In the genomic region with DNA sequence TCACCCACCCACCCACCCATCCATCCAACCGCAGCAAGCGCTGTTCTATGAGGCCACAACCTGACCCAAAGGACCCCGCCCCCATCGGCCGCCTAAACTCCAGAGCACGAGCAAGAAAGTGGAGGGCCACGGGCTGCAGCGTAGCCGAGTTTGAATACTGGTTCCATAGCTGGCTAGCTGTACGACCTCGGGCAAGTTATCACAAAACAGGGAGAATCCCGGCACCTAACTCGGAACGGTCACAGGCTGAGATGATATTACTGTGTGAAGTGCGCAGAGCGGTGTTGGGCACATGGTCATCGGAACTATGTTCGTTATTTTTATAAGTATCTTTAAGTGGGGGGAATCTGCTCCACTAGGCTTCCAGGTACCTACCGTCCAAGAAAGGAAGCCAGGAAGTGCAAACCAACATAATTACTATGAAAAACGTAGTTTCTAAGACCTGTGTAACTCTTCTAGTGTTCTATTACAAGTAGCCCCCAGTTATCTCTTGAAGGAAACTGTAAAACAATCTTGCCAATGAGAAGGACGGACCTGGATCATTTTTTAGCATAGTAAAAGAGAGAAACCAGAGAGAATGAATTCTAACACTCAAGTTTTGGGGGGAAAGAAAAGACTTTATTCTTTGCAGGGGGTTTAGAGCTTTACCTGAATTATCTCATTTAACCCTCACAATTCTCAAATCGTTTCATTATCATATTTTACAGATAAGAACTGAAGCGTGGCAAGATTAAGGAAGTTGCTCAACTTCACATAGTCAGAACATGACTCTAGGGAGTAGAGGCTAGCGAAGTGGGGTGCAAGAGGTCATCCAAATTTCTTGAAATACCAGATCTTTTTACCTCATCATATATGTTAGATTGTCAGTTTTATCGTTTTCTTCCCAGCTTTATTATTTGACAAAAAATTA, we compare ENCODE assay signal across 8 cellular contexts. TPM values are rescaled to one million over a fixed set of nuclear protein-coding genes. Genes with fewer than 3 reads are reported as not detected.
A peak's percentile ranks its signal among the peaks of the same experiment; 100 is the strongest.
DNase-seq lines count a peak whose midpoint lies in the region; ATAC-seq and TF ChIP-seq lines count a peak whose summit lies in the region.

No MANE protein-coding gene starts in this region.

- peak; percentile 14 for ATAC-seq in HG02973 (IDR thresholded peaks at IDR 0.05; ENCODE audit: unreplicated experiment)

- no peaks in the 10 kb centered on the region for H3K9me3 ChIP-seq in vagina

- H3K4me3 Mint-ChIP-seq in activated naive CD4-positive, alpha-beta T cell treated with anti-CD3 and anti-CD28 coated beads, Interleukin-2, amount 10 ng/mL, durations not matched to agents 7 days and 5 days: peak overlapping the region; percentile 99
- H3K4me3 Mint-ChIP-seq in mesothelial cell of epicardium: peak overlapping the region; percentile 97

- intact Hi-C loops in dorsolateral prefrontal cortex (cut with DNase I): loop anchor here (5.0 kb wide), 1 partner anchor 454 kb away; no protein-coding TSS in a partner anchor
- intact Hi-C loops in vagina (cut with DNase I): no loop called here

- peaks cover 38% of the 10 kb centered on the region for H3K36me3 Mint-ChIP-seq in activated naive CD4-positive, alpha-beta T cell treated with anti-CD3 and anti-CD28 coated beads, Interleukin-2, amount 10 ng/mL, durations not matched to agents 7 days and 5 days
- peaks cover 13% of the 10 kb centered on the region for H3K36me3 Mint-ChIP-seq in mesothelial cell of epicardium

- peaks cover 0 to 15% of the 10 kb centered on the region in 2 donors for H3K36me3 ChIP-seq in vagina

- CTCF ChIA-PET in activated naive CD4-positive, alpha-beta T cell treated with anti-CD3 and anti-CD28 coated beads, Interleukin-2, amount 10 ng/mL, durations not matched to agents 7 days and 5 days (lab: Charles Lee): interaction anchor here (1.0 to 5.0 kb wide), 6 partner anchors 10 to 408 kb away, joined by 4 to 22 read pairs (median 4); partner anchors contain the start of genes APOA5 and ZPR1

- H3K27me3 Mint-ChIP-seq in activated naive CD4-positive, alpha-beta T cell treated with anti-CD3 and anti-CD28 coated beads, Interleukin-2, amount 10 ng/mL, durations not matched to agents 7 days and 5 days: no peaks in the 10 kb centered on the region
- H3K27me3 Mint-ChIP-seq in mesothelial cell of epicardium (ENCODE audit: low read depth): no peaks in the 10 kb centered on the region

- DNase-seq in activated naive CD4-positive, alpha-beta T cell treated with anti-CD3 and anti-CD28 coated beads, Interleukin-2, amount 10 ng/mL, durations not matched to agents 7 days and 5 days: no peak
- no peak for DNase-seq in activated naive CD4-positive, alpha-beta T cell treated with anti-CD3 and anti-CD28 coated beads, Interleukin-2, amount 50 U/mL, for 16 hours
- DNase-seq in OCI-M1 (lab: John Stamatoyannopoulos, UW): peak; percentile 95
- DNase-seq in dorsolateral prefrontal cortex: peak in 3 of 10 donors; percentile 49 to 60 (median 50)
- no peak for DNase-seq in mesothelial cell of epicardium (ENCODE audit: low spot score in 2 of 2, unreplicated experiment in 2 of 2)
- no peak for DNase-seq in vagina (ENCODE audit: extremely low spot score in 2 of 2)
- no peak for DNase-seq in stimulated activated CD4-positive, alpha-beta T cell treated with anti-CD3 and anti-CD28 coated beads, Interleukin-12 subunit alpha, Interleukin-12 subunit beta, amount 100 ng/mL, for 4 hours

- H3K4me1 Mint-ChIP-seq in activated naive CD4-positive, alpha-beta T cell treated with anti-CD3 and anti-CD28 coated beads, Interleukin-2, amount 10 ng/mL, durations not matched to agents 7 days and 5 days: peaks cover 63% of the 10 kb centered on the region
- H3K4me1 Mint-ChIP-seq in mesothelial cell of epicardium: peaks cover 24% of the 10 kb centered on the region

- peaks cover 25% of the 10 kb centered on the region for H3K4me1 ChIP-seq in vagina

- no peaks in the 10 kb centered on the region for H3K9me3 Mint-ChIP-seq in activated naive CD4-positive, alpha-beta T cell treated with anti-CD3 and anti-CD28 coated beads, Interleukin-2, amount 10 ng/mL, durations not matched to agents 7 days and 5 days
- H3K9me3 Mint-ChIP-seq in mesothelial cell of epicardium: no peaks in the 10 kb centered on the region

- H3K4me3 ChIP-seq in dorsolateral prefrontal cortex (peak overlapping the region; percentile 62 to 100 (median 96)), vagina (peak overlapping the region; percentile 72 to 88)

- peak overlapping the region; percentile 71 to 99 (median 92) for H3K27ac ChIP-seq in dorsolateral prefrontal cortex
- H3K27ac ChIP-seq in vagina: peak overlapping the region; percentile 89

- no peaks in the 10 kb centered on the region for H3K27me3 ChIP-seq in dorsolateral prefrontal cortex
- H3K27me3 ChIP-seq in vagina: no peaks in the 10 kb centered on the region

- H3K27ac Mint-ChIP-seq in activated naive CD4-positive, alpha-beta T cell treated with anti-CD3 and anti-CD28 coated beads, Interleukin-2, amount 10 ng/mL, durations not matched to agents 7 days and 5 days: peak overlapping the region; percentile 96
- H3K27ac Mint-ChIP-seq in mesothelial cell of epicardium: peak overlapping the region; percentile 99

- no peak for TF ChIP-seq POLR2A in vagina (IDR thresholded peaks at IDR 0.05)

- TF ChIP-seq CTCF in dorsolateral prefrontal cortex (IDR thresholded peaks at IDR 0.05 in 54 of 56, conservative IDR thresholded peaks at IDR 0.05 in 2 of 56; ENCODE audit: low read depth in 1 of 56, partially characterized antibody in 56 of 56): peak in 9 of 56 donors; percentile 2 to 20 (median 9)
- TF ChIP-seq CTCF in mesothelial cell of epicardium (IDR thresholded peaks at IDR 0.05; ENCODE audit: unreplicated experiment): no peak
- no peak for TF ChIP-seq CTCF in vagina (IDR thresholded peaks at IDR 0.05)

RNA-seq across cellular contexts. Expression of gene BUD13, which starts 0.7 kb away (rescaled TPM):
- total RNA-seq in dorsolateral prefrontal cortex: 10 to 100 TPM in 113 of 120 experiments, 1 to 10 TPM in 7; 7.8 to 19.6 (median 12.4) TPM
- total RNA-seq in mesothelial cell of epicardium: 21.2 to 22.2 TPM (median 21.4 TPM) in 3 replicates
- total RNA-seq in vagina: 15.0 TPM

RNA-seq across cellular contexts. Expression of gene ZPR1, which starts 14.4 kb away (rescaled TPM):
- total RNA-seq in dorsolateral prefrontal cortex (10 to 100 TPM; 31.6 to 66.9 (median 46.6) TPM), mesothelial cell of epicardium (39.1 to 41.5 TPM (median 40.9 TPM) in 3 replicates), vagina (19.4 TPM)

RNA-seq across cellular contexts. Expression of gene APOA5, which starts 18.2 kb away (rescaled TPM):
- total RNA-seq in dorsolateral prefrontal cortex: under 1 TPM in 1 of 120 experiments, not detected in 119; 0.25 TPM
- total RNA-seq in mesothelial cell of epicardium: not detected in 3 replicates
- total RNA-seq in vagina: not detected

RNA-seq across cellular contexts. Expression of gene APOA4, which starts 49.6 kb away (rescaled TPM):
- total RNA-seq in dorsolateral prefrontal cortex (not detected), mesothelial cell of epicardium (not detected in 3 replicates), vagina (not detected)

RNA-seq across cellular contexts. Expression of gene APOC3, which starts 56.2 kb away (rescaled TPM):
- total RNA-seq in dorsolateral prefrontal cortex: not detected
- not detected in 3 replicates for total RNA-seq in mesothelial cell of epicardium
- total RNA-seq in vagina: not detected
